In the genomic region with DNA sequence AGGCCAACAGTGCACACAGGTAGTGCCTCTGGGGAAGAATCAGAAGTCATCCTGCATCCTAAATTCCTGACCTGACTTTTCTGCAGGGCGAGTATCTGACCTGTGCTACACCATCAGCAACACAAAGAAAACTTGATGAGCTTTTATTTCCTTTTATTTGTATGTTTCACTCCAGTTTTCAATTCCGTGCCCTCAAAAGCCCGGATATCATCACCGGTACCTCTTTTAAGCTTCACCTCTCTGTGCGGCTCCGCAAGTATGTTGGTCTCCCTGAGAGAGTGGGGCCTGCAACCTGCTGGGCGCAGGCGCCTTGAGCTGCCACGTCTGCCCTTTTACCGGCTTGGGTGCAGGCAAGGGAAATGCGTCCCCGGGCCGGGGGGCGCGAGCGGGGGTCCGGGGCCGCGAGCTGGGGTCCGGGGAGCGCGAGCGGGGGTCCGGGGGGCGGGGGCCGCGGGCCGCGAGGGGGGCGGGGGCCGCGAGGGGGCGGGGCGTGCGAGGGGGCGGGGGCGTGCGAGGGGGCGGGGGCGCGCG, we compare ENCODE assay signal across 9 cellular contexts. TPM values are rescaled to one million over a fixed set of nuclear protein-coding genes. Genes with fewer than 3 reads are reported as not detected.
A peak's percentile ranks its signal among the peaks of the same experiment; 100 is the strongest.
DNase-seq lines count a peak whose midpoint lies in the region; ATAC-seq, FAIRE-seq and TF ChIP-seq lines count a peak whose summit lies in the region.
"Had no signal": no experiment of that assay in that cellular context is flagged by ENCODE, and none has a peak within 500 bp of the region (broad histone marks: within the 10 kb centered on the region; RNA-seq: fewer than 3 reads in every experiment).

No MANE protein-coding gene starts in this region.

- no peaks in the 10 kb centered on the region for H3K36me3 ChIP-seq in GM12878 (ENCODE audit: control insufficient read depth in 2 of 2, insufficient read depth in 2 of 2, low read length in 1 of 2)
- no peaks in the 10 kb centered on the region for H3K36me3 ChIP-seq in skeletal muscle satellite cell (ENCODE audit: insufficient read depth, low read length)

- TF ChIP-seq CTCF in GM12878 (IDR thresholded peaks at IDR 0.05 in 2 of 3, conservative IDR thresholded peaks at IDR 0.05 in 1 of 3; ENCODE audit: control insufficient read depth in 2 of 3, extremely low read depth in 1 of 3, insufficient read depth in 1 of 3, low read depth in 3 of 3, low read length in 3 of 3), result no peak

- H3K9ac ChIP-seq in GM12878 (ENCODE audit: control insufficient read depth, insufficient read depth, low read length) (no peak overlapping the region), skeletal muscle satellite cell (ENCODE audit: low read depth, low read length) (no peak overlapping the region)

- no TSS peak for BruUV-seq in GM12878 (replicated peaks; lab: Mats Ljungman, UMichigan)

- in situ Hi-C loops in GM12878 (cut with MboI), result no loop called here

- no peaks in the 10 kb centered on the region for H3K4me1 ChIP-seq in GM12878 (ENCODE audit: control insufficient read depth, insufficient read depth, low read length)
- H3K4me1 ChIP-seq in skeletal muscle satellite cell (ENCODE audit: control insufficient read depth, insufficient read depth, low read length), result no peaks in the 10 kb centered on the region

- RAD21 ChIA-PET in GM12878 (lab: Charles Lee; ENCODE audit: unreplicated experiment), result no interaction called here

- 28% methylated on average over 10 of the region's 42 CpGs for WGBS in GM12878 (ENCODE audit: insufficient coverage, insufficient replicate concordance, low lambda C conversion rate, missing lambda C conversion rate)

- H3K27me3 ChIP-seq in GM12878 (replicated peaks in 1 of 2; ENCODE audit: control insufficient read depth in 2 of 2, insufficient read depth in 2 of 2, low read length in 1 of 2) (no peaks in the 10 kb centered on the region), skeletal muscle satellite cell (ENCODE audit: control insufficient read depth, insufficient read depth, low read length) (no peaks in the 10 kb centered on the region)

- H3K4me3 ChIP-seq in GM12878 (no peak overlapping the region), iPS-11a (ENCODE audit: low read depth, low read length) (peak overlapping the region; percentile 34), skeletal muscle satellite cell (ENCODE audit: low read length) (peak overlapping the region; percentile 27)
- H3K4me3 ChIP-seq: K562 had no signal

- SMC1A ChIA-PET in GM12878 (lab: Charles Lee; ENCODE audit: uncharacterized antibody, unreplicated experiment), result no interaction called here

- TF ChIP-seq EP300 in GM12878 (IDR thresholded peaks at IDR 0.05; ENCODE audit: borderline replicate concordance in 1 of 2, control insufficient read depth in 1 of 2, low read depth in 2 of 2, low read length in 2 of 2), result no peak

- FAIRE-seq in GM12878 (lab: Jason Lieb, UNC) (no peak), RCC 7860 (lab: Jason Lieb, UNC) (no peak)
- FAIRE-seq: K562 had no signal

- no peak overlapping the region for H3K27ac ChIP-seq in GM12878 (ENCODE audit: control insufficient read depth, insufficient read depth)

- peak overlapping the region; percentile 5 for H2AFZ ChIP-seq in GM12878 (ENCODE audit: control insufficient read depth, low read depth, low read length)

- no peak for TF ChIP-seq RAD21 in GM12878 (IDR thresholded peaks at IDR 0.05; ENCODE audit: insufficient read depth, low read depth, low read length)

- intact Hi-C loops in GM12878 (cut with micrococcal nuclease; ENCODE audit: unreplicated experiment), result no loop called here

- ATAC-seq in GM12878 (no peak), HG03520 (IDR thresholded peaks at IDR 0.05; ENCODE audit: unreplicated experiment) (no peak)
- ATAC-seq: K562 had no signal

- H4K20me1 ChIP-seq in GM12878 (ENCODE audit: control insufficient read depth, insufficient read depth), result no peaks in the 10 kb centered on the region

- CTCF ChIA-PET in GM12878 (lab: Yijun Ruan, JAX), result no interaction called here

- H3K9me3 ChIP-seq in GM12878 (replicated peaks; ENCODE audit: control insufficient read depth, insufficient read depth, low read length) (no peaks in the 10 kb centered on the region; the same call in 1 of the 3 replicates), skeletal muscle satellite cell (replicated peaks; ENCODE audit: low read length) (no peaks in the 10 kb centered on the region)

- H3K79me2 ChIP-seq in GM12878 (ENCODE audit: control insufficient read depth, insufficient read depth, low read length), result no peaks in the 10 kb centered on the region

- POLR2A ChIA-PET in GM12878 (lab: Charles Lee), result no interaction called here

- no peak overlapping the region for H3K4me2 ChIP-seq in GM12878 (ENCODE audit: control insufficient read depth, insufficient read depth)
- peak overlapping the region; percentile 49 for H3K4me2 ChIP-seq in skeletal muscle satellite cell (ENCODE audit: low read length)

- TF ChIP-seq POLR2A in GM12878 (IDR thresholded peaks at IDR 0.05; ENCODE audit: low read depth, low read length), result no peak

- DNase-seq in GDM1 (lab: John Stamatoyannopoulos, UW) (peak; percentile 11), RPMI7951 (ENCODE audit: low read depth) (peak; percentile 28), GM12878 (ENCODE audit: low read depth, low spot score) (no peak), NCI-H128 (lab: John Stamatoyannopoulos, UW; ENCODE audit: unreplicated experiment) (no peak), RCC 7860 (ENCODE audit: low spot score) (no peak)

RNA-seq across cellular contexts. Expression of a gene that starts 4.3 kb away (rescaled TPM):
- not detected in 2 replicates for total RNA-seq in RPMI7951 (2014; rRNA removed; shearing (Covaris generic))
- total RNA-seq in GM12878 (2013; cell fraction: nucleolus; rRNA removed), result not detected in 2 replicates
- total RNA-seq in GM12878 (2014; rRNA removed), result not detected in 2 replicates
- not detected in 2 replicates for total RNA-seq in GM12878 (2014; rRNA removed; fragmentation: Illumina TruSeq; extraction: Trizol)
- not detected in 2 replicates for total RNA-seq in GM12878 (2021)
- not detected for polyA plus RNA-seq in GM12878 (2011; ENCODE audit: low read depth)
- polyA plus RNA-seq in GM12878 (2011; rRNA removed), result not detected in 2 replicates
- polyA plus RNA-seq in GM12878 (2011; cell fraction: cytosol; rRNA removed), result not detected in 2 replicates
- not detected in 2 replicates for polyA plus RNA-seq in GM12878 (2011; cell fraction: nucleus; rRNA removed)
- not detected in 2 replicates for polyA plus RNA-seq in GM12878 (2012)
- polyA plus RNA-seq in GM12878 (2014; fragmentation: Illumina TruSeq; extraction: Trizol), result not detected in 2 replicates
- polyA plus RNA-seq in GM12878 (2014; fragmentation: Nextera tagmentation; extraction: Ambion mirVana), result not detected
- not detected in 2 replicates for polyA plus RNA-seq in GM12878 (2014; rRNA removed)
- not detected for polyA plus RNA-seq in GM12878 (2016; fragmentation: Nextera tagmentation; extraction: Ambion mirVana)
- polyA minus RNA-seq in GM12878 (2011; rRNA and poly(A)+ RNA removed), result not detected in 2 replicates
- not detected in 2 replicates for polyA minus RNA-seq in GM12878 (2011; cell fraction: cytosol; rRNA and poly(A)+ RNA removed)
- not detected in 2 replicates for polyA minus RNA-seq in GM12878 (2011; cell fraction: nucleus; rRNA and poly(A)+ RNA removed)
- total RNA-seq in skeletal muscle satellite cell (2012; rRNA removed), result not detected in 2 replicates
- total RNA-seq: K562 had no signal
- polyA plus RNA-seq: K562 had no signal

RNA-seq across cellular contexts. Expression of a gene that starts 19.7 kb away (rescaled TPM):
- total RNA-seq in RPMI7951 (2014; rRNA removed; shearing (Covaris generic)), result 14.1 and 20.7 TPM in 2 replicates
- 57.0 and 65.5 TPM in 2 replicates for total RNA-seq in GM12878 (2013; cell fraction: nucleolus; rRNA removed)
- total RNA-seq in GM12878 (2014; rRNA removed), result 10.6 and 14.7 TPM in 2 replicates
- 11.0 and 12.4 TPM in 2 replicates for total RNA-seq in GM12878 (2014; rRNA removed; fragmentation: Illumina TruSeq; extraction: Trizol)
- 22.9 and 24.3 TPM in 2 replicates for total RNA-seq in GM12878 (2021)
- polyA plus RNA-seq in GM12878 (2011; ENCODE audit: low read depth), result 2.6 TPM
- 10.1 and 11.0 TPM in 2 replicates for polyA plus RNA-seq in GM12878 (2011; rRNA removed)
- 10.6 and 15.0 TPM in 2 replicates for polyA plus RNA-seq in GM12878 (2011; cell fraction: cytosol; rRNA removed)
- 11.0 and 11.4 TPM in 2 replicates for polyA plus RNA-seq in GM12878 (2011; cell fraction: nucleus; rRNA removed)
- 6.3 and 6.9 TPM in 2 replicates for polyA plus RNA-seq in GM12878 (2012)
- polyA plus RNA-seq in GM12878 (2014; fragmentation: Illumina TruSeq; extraction: Trizol), result 4.2 and 4.9 TPM in 2 replicates
- polyA plus RNA-seq in GM12878 (2014; fragmentation: Nextera tagmentation; extraction: Ambion mirVana), result 1 to 10 TPM in 1 of 2 experiments, under 1 TPM in 1; 0.76 to 1.2 TPM
- 10.3 and 15.2 TPM in 2 replicates for polyA plus RNA-seq in GM12878 (2014; rRNA removed)
- 1 to 10 TPM; 8.4 to 8.8 TPM for polyA plus RNA-seq in GM12878 (2016; fragmentation: Nextera tagmentation; extraction: Ambion mirVana)
- 38.8 and 46.8 TPM in 2 replicates for polyA minus RNA-seq in GM12878 (2011; rRNA and poly(A)+ RNA removed)
- polyA minus RNA-seq in GM12878 (2011; cell fraction: cytosol; rRNA and poly(A)+ RNA removed), result 12.3 and 14.6 TPM in 2 replicates
- polyA minus RNA-seq in GM12878 (2011; cell fraction: nucleus; rRNA and poly(A)+ RNA removed), result 15.7 and 20.8 TPM in 2 replicates
- total RNA-seq in skeletal muscle satellite cell (2012; rRNA removed), result 19.0 and 21.2 TPM in 2 replicates

RNA-seq across cellular contexts. Expression of a gene that starts 26.6 kb away (rescaled TPM):
- not detected in 2 replicates for total RNA-seq in RPMI7951 (2014; rRNA removed; shearing (Covaris generic))
- not detected in 2 replicates for total RNA-seq in GM12878 (2013; cell fraction: nucleolus; rRNA removed)
- total RNA-seq in GM12878 (2014; rRNA removed) (not detected in 2 replicates), GM12878 (2014; rRNA removed; fragmentation: Illumina TruSeq; extraction: Trizol) (not detected in 2 replicates), GM12878 (2021) (not detected in 2 replicates)
- not detected for polyA plus RNA-seq in GM12878 (2011; ENCODE audit: low read depth)
- polyA plus RNA-seq in GM12878 (2011; rRNA removed) (not detected in 2 replicates), GM12878 (2014; fragmentation: Illumina TruSeq; extraction: Trizol) (not detected in 2 replicates), GM12878 (2014; fragmentation: Nextera tagmentation; extraction: Ambion mirVana) (not detected), GM12878 (2014; rRNA removed) (not detected in 2 replicates), GM12878 (2016; fragmentation: Nextera tagmentation; extraction: Ambion mirVana) (not detected)
- polyA plus RNA-seq in GM12878 (2011; cell fraction: cytosol; rRNA removed), result not detected in 2 replicates
- not detected in 2 replicates for polyA plus RNA-seq in GM12878 (2011; cell fraction: nucleus; rRNA removed)
- not detected in 2 replicates for polyA plus RNA-seq in GM12878 (2012)
- polyA minus RNA-seq in GM12878 (2011; rRNA and poly(A)+ RNA removed), result not detected in 2 replicates
- polyA minus RNA-seq in GM12878 (2011; cell fraction: cytosol; rRNA and poly(A)+ RNA removed), result not detected in 2 replicates
- not detected in 2 replicates for polyA minus RNA-seq in GM12878 (2011; cell fraction: nucleus; rRNA and poly(A)+ RNA removed)
- total RNA-seq in skeletal muscle satellite cell (2012; rRNA removed), result not detected in 2 replicates
- total RNA-seq: K562 had no signal
- polyA plus RNA-seq: K562 had no signal

RNA-seq across cellular contexts. Expression of a gene that starts 51.8 kb away (rescaled TPM):
- not detected in 2 replicates for total RNA-seq in RPMI7951 (2014; rRNA removed; shearing (Covaris generic))
- total RNA-seq in GM12878 (2013; cell fraction: nucleolus; rRNA removed), result not detected in 2 replicates
- total RNA-seq in GM12878 (2014; rRNA removed) (not detected in 2 replicates), GM12878 (2014; rRNA removed; fragmentation: Illumina TruSeq; extraction: Trizol) (not detected in 2 replicates), GM12878 (2021) (not detected in 2 replicates)
- not detected for polyA plus RNA-seq in GM12878 (2011; ENCODE audit: low read depth)
- polyA plus RNA-seq in GM12878 (2011; rRNA removed) (not detected in 2 replicates), GM12878 (2014; fragmentation: Illumina TruSeq; extraction: Trizol) (not detected in 2 replicates), GM12878 (2014; fragmentation: Nextera tagmentation; extraction: Ambion mirVana) (not detected), GM12878 (2014; rRNA removed) (not detected in 2 replicates), GM12878 (2016; fragmentation: Nextera tagmentation; extraction: Ambion mirVana) (not detected)
- not detected in 2 replicates for polyA plus RNA-seq in GM12878 (2011; cell fraction: cytosol; rRNA removed)
- not detected in 2 replicates for polyA plus RNA-seq in GM12878 (2011; cell fraction: nucleus; rRNA removed)
- polyA plus RNA-seq in GM12878 (2012), result not detected in 2 replicates
- not detected in 2 replicates for polyA minus RNA-seq in GM12878 (2011; rRNA and poly(A)+ RNA removed)
- not detected in 2 replicates for polyA minus RNA-seq in GM12878 (2011; cell fraction: cytosol; rRNA and poly(A)+ RNA removed)
- polyA minus RNA-seq in GM12878 (2011; cell fraction: nucleus; rRNA and poly(A)+ RNA removed), result not detected in 2 replicates
- total RNA-seq in skeletal muscle satellite cell (2012; rRNA removed), result not detected in 2 replicates
- total RNA-seq: K562 had no signal
- polyA plus RNA-seq: K562 had no signal

RNA-seq across cellular contexts. Expression of a gene that starts 59.2 kb away (rescaled TPM):
- total RNA-seq in RPMI7951 (2014; rRNA removed; shearing (Covaris generic)), result 0.88 and 2.0 TPM in 2 replicates
- not detected in 2 replicates for total RNA-seq in GM12878 (2013; cell fraction: nucleolus; rRNA removed)
- 0.79 and 0.87 TPM in 2 replicates for total RNA-seq in GM12878 (2014; rRNA removed)
- total RNA-seq in GM12878 (2014; rRNA removed; fragmentation: Illumina TruSeq; extraction: Trizol), result 0.78 and 0.89 TPM in 2 replicates
- 0.97 and 1.3 TPM in 2 replicates for total RNA-seq in GM12878 (2021)
- polyA plus RNA-seq in GM12878 (2011; ENCODE audit: low read depth), result 0.63 TPM
- 0.58 and 0.68 TPM in 2 replicates for polyA plus RNA-seq in GM12878 (2011; rRNA removed)
- 0.58 and 0.69 TPM in 2 replicates for polyA plus RNA-seq in GM12878 (2011; cell fraction: cytosol; rRNA removed)
- polyA plus RNA-seq in GM12878 (2011; cell fraction: nucleus; rRNA removed), result 0.67 and 0.91 TPM in 2 replicates
- polyA plus RNA-seq in GM12878 (2012), result 1.4 and 1.6 TPM in 2 replicates
- 0.73 and 1.8 TPM in 2 replicates for polyA plus RNA-seq in GM12878 (2014; fragmentation: Illumina TruSeq; extraction: Trizol)
- polyA plus RNA-seq in GM12878 (2014; fragmentation: Nextera tagmentation; extraction: Ambion mirVana), result 1 to 10 TPM in 1 of 2 experiments, under 1 TPM in 1; 0.32 to 1.2 TPM
- 1.1 and 1.6 TPM in 2 replicates for polyA plus RNA-seq in GM12878 (2014; rRNA removed)
- under 1 TPM in 1 of 2 experiments, not detected in 1; 0.24 TPM for polyA plus RNA-seq in GM12878 (2016; fragmentation: Nextera tagmentation; extraction: Ambion mirVana)
- polyA minus RNA-seq in GM12878 (2011; rRNA and poly(A)+ RNA removed), result 0.98 TPM in 1 of 2 replicates, not detected in the other
- polyA minus RNA-seq in GM12878 (2011; cell fraction: cytosol; rRNA and poly(A)+ RNA removed), result not detected in 2 replicates
- 0.86 TPM in 1 of 2 replicates, not detected in the other for polyA minus RNA-seq in GM12878 (2011; cell fraction: nucleus; rRNA and poly(A)+ RNA removed)
- total RNA-seq in skeletal muscle satellite cell (2012; rRNA removed), result 0.76 TPM in 1 of 2 replicates, not detected in the other

Comparison
In these comparisons a context has a peak if more than half of its experiments do, and no peak if none do; other contexts are left out.
1. DNase-seq: peak in GDM1 (single experiment) and RPMI7951 (single experiment); none in GM12878 (single experiment), NCI-H128 (single experiment) and RCC 7860 (single experiment).